8 cellular contexts compared by ENCODE assay signal in genomic region chr6:108560463-108561308, GRCh38. TPM values are rescaled to one million over a fixed set of nuclear protein-coding genes. Genes with fewer than 3 reads are reported as not detected.
DNase-seq lines count a peak whose midpoint lies in the region; ATAC-seq and TF ChIP-seq lines count a peak whose summit lies in the region.

TSS of gene FOXO3 (plus strand) at chr6:108560917. CDS start at chr6:108561209, 292 bp downstream.

- H2AK5ac ChIP-seq in mesenchymal stem cell (ENCODE audit: low read length, severe bottlenecking), result no peak within 1 kb of the TSS

- peaks cover 19% of the 10 kb centered on the region for H3K27me3 Mint-ChIP-seq in endodermal cell (ENCODE audit: insufficient read depth)

- H2AFZ ChIP-seq in GM23248 (peak within 1 kb of the TSS; percentile 87), mesenchymal stem cell (ENCODE audit: low read depth, low read length) (peak within 1 kb of the TSS; percentile 80)

- H4K8ac ChIP-seq in mesenchymal stem cell (ENCODE audit: low read length), result peak within 1 kb of the TSS; percentile 82

- H3K4ac ChIP-seq in mesenchymal stem cell (ENCODE audit: low read depth in 1 of 2, low read length in 2 of 2), result peak within 1 kb of the TSS; percentile 69 to 91

- peak within 1 kb of the TSS; percentile 97 for H3K27ac ChIP-seq in GM23248
- peak within 1 kb of the TSS; percentile 88 for H3K27ac ChIP-seq in endodermal cell (ENCODE audit: low read depth, low read length)
- H3K27ac ChIP-seq in mesenchymal stem cell (ENCODE audit: low read length, poor library complexity, severe bottlenecking), result peak within 1 kb of the TSS; percentile 80

- TF ChIP-seq CTCF in endodermal cell (conservative IDR thresholded peaks at IDR 0.05), result no peak

- peak within 1 kb of the TSS; percentile 91 for H2BK120ac ChIP-seq in mesenchymal stem cell (ENCODE audit: low read depth, low read length)

- no peaks in the 10 kb centered on the region for H3K36me3 ChIP-seq in GM23248 (ENCODE audit: low read depth)
- no peaks in the 10 kb centered on the region for H3K36me3 ChIP-seq in endodermal cell (ENCODE audit: control insufficient read depth, insufficient read depth, low read length)
- no peaks in the 10 kb centered on the region for H3K36me3 ChIP-seq in mesenchymal stem cell (ENCODE audit: control insufficient read depth in 1 of 2, insufficient read depth in 2 of 2, low read depth in 1 of 2, low read length in 2 of 2)

- peaks cover 37% of the 10 kb centered on the region for H3K79me2 ChIP-seq in GM23248 (ENCODE audit: insufficient read depth)

- peaks cover 32% of the 10 kb centered on the region for H3F3A ChIP-seq in GM23248 (ENCODE audit: insufficient read depth)

- H3K4me3 ChIP-seq in GM23248, result peak within 1 kb of the TSS; percentile 98
- peak within 1 kb of the TSS; percentile 93 for H3K4me3 ChIP-seq in endodermal cell (ENCODE audit: low read length)
- H3K4me3 ChIP-seq in mesenchymal stem cell (ENCODE audit: insufficient read depth in 1 of 2, low read depth in 1 of 2, low read length in 2 of 2), result peak within 1 kb of the TSS; percentile 96 to 98

- H3K23ac ChIP-seq in mesenchymal stem cell (ENCODE audit: low read length in 2 of 2), result peak within 1 kb of the TSS; percentile 7 to 63

- 0 to 2% methylated on average over 6 to 68 of the region's 110 CpGs for WGBS in GM23248 (ENCODE audit: low coverage in 1 of 2, low lambda C conversion rate in 2 of 2, missing lambda C conversion rate in 2 of 2), 2 experiments
- WGBS in endodermal cell (ENCODE audit: insufficient coverage in 1 of 2, insufficient read length in 1 of 2), 2 experiments, result 0% methylated on average over 22 to 105 of the region's 110 CpGs
- 1% methylated on average over 17 of the region's 110 CpGs for WGBS in mesenchymal stem cell

- peak within 1 kb of the TSS in 1 of 2 experiments; percentile 59 for H2BK12ac ChIP-seq in mesenchymal stem cell (ENCODE audit: low read length in 2 of 2)

- ATAC-seq in HG02870 (IDR thresholded peaks at IDR 0.05; ENCODE audit: unreplicated experiment), result no peak

- peaks cover 32% of the 10 kb centered on the region for H3K4me1 Mint-ChIP-seq in endodermal cell

- H3K9me3 ChIP-seq in GM23248 (ENCODE audit: low read depth) (no peaks in the 10 kb centered on the region), endodermal cell (ENCODE audit: control insufficient read depth, low read length) (no peaks in the 10 kb centered on the region), mesenchymal stem cell (ENCODE audit: control insufficient read depth, low read length) (no peaks in the 10 kb centered on the region)

- in situ Hi-C loops in GM23248 (cut with MboI), result no loop called here

- H3K79me1 ChIP-seq in mesenchymal stem cell (replicated peaks; ENCODE audit: low read length, poor library complexity, severe bottlenecking), result peaks cover 2% of the 10 kb centered on the region

- H3K9me3 Mint-ChIP-seq in endodermal cell, result no peaks in the 10 kb centered on the region

- H3K14ac ChIP-seq in mesenchymal stem cell (ENCODE audit: low read length in 2 of 2), result peak within 1 kb of the TSS; percentile 40 to 93

- H4K91ac ChIP-seq in mesenchymal stem cell (ENCODE audit: low read length), result peak within 1 kb of the TSS; percentile 86

- H3K4me1 ChIP-seq in GM23248 (ENCODE audit: insufficient read depth), result peaks cover 30% of the 10 kb centered on the region
- no peaks in the 10 kb centered on the region for H3K4me1 ChIP-seq in endodermal cell (ENCODE audit: control insufficient read depth, insufficient read depth, low read length)
- H3K4me1 ChIP-seq in mesenchymal stem cell (ENCODE audit: control insufficient read depth, insufficient read depth, low read depth, low read length), result peaks cover 9% of the 10 kb centered on the region

- peak; percentile 81 for DNase-seq in AG08395 (ENCODE audit: low spot score)
- DNase-seq in GM23248, result peak; percentile 94
- DNase-seq in NCI-H82 treated with DMSO at 0.1 percent for 48 hours (lab: John Stamatoyannopoulos, UW; ENCODE audit: unreplicated experiment), result peak; percentile 68
- DNase-seq in activated CD8-positive, alpha-beta memory T cell treated with anti-CD3 and anti-CD28 coated beads, Interleukin-2, amount 50 U/mL, for 4 hours, result peak; percentile 66
- peak; percentile 96 for DNase-seq in endodermal cell
- peak; percentile 91 for DNase-seq in mesenchymal stem cell
- DNase-seq in stimulated activated CD8-positive, alpha-beta memory T cell treated with anti-CD3 and anti-CD28 coated beads, Interleukin-15, amount 100 ng/mL, for 4 hours (ENCODE audit: low read depth in 2 of 2), result peak; percentile 39 to 54

- H2BK15ac ChIP-seq in mesenchymal stem cell (ENCODE audit: low read depth, poor library complexity, severe bottlenecking), result peak within 1 kb of the TSS; percentile 100

- H3K9me2 ChIP-seq in GM23248 (ENCODE audit: insufficient read depth), result no peaks in the 10 kb centered on the region

- H3K27me3 ChIP-seq in GM23248 (replicated peaks; ENCODE audit: insufficient read depth) (no peaks in the 10 kb centered on the region), endodermal cell (ENCODE audit: control insufficient read depth, insufficient read depth, low read length, poor library complexity, severe bottlenecking) (peaks cover 17% of the 10 kb centered on the region), mesenchymal stem cell (ENCODE audit: control insufficient read depth in 1 of 2, insufficient read depth in 1 of 2, low read length in 2 of 2) (no peaks in the 10 kb centered on the region)

- peak within 1 kb of the TSS; percentile 95 for H2BK5ac ChIP-seq in mesenchymal stem cell (ENCODE audit: low read depth, low read length, poor library complexity, severe bottlenecking)

- H3K18ac ChIP-seq in mesenchymal stem cell (ENCODE audit: low read depth in 1 of 2, low read length in 2 of 2), result peak within 1 kb of the TSS; percentile 96 to 98

- H3K4me2 ChIP-seq in GM23248 (ENCODE audit: unreplicated experiment) (peak within 1 kb of the TSS; percentile 96), mesenchymal stem cell (ENCODE audit: low read length, poor library complexity, severe bottlenecking) (peak within 1 kb of the TSS; percentile 97)

- H4K20me1 ChIP-seq in GM23248 (ENCODE audit: insufficient read depth), result no peaks in the 10 kb centered on the region

- no peaks in the 10 kb centered on the region for H3K36me3 Mint-ChIP-seq in endodermal cell (ENCODE audit: low read depth)

- peak within 1 kb of the TSS; percentile 95 for H3K27ac Mint-ChIP-seq in endodermal cell

- H3K4me3 Mint-ChIP-seq in endodermal cell, result peak within 1 kb of the TSS; percentile 87

- H3K9ac ChIP-seq in GM23248 (peak within 1 kb of the TSS; percentile 98), endodermal cell (ENCODE audit: extremely low read depth, low read length, poor library complexity, severe bottlenecking) (peak within 1 kb of the TSS; percentile 81), mesenchymal stem cell (ENCODE audit: low read length) (peak within 1 kb of the TSS; percentile 97)

RNA-seq across cellular contexts. Expression of gene FOXO3, which starts in this region (rescaled TPM):
- 35.7 and 36.6 TPM in 2 replicates for total RNA-seq in GM23248 (2014; rRNA removed; shearing (Covaris generic))
- polyA plus RNA-seq in GM23248 (2016; fragmentation: Nextera tagmentation; extraction: Ambion mirVana), result 17.9 and 19.7 TPM in 2 replicates
- 10 to 100 TPM; 16.4 to 20.3 TPM for total RNA-seq in endodermal cell
- polyA plus RNA-seq in endodermal cell (2013, experiment 1 of 2), result 15.0 TPM
- polyA plus RNA-seq in endodermal cell (2013, experiment 2 of 2), result 14.8 TPM
- polyA plus RNA-seq in mesenchymal stem cell (2013, experiment 1 of 2), result 19.2 TPM
- 18.8 TPM for polyA plus RNA-seq in mesenchymal stem cell (2013, experiment 2 of 2)
